ENCODE assay signal across 33 cellular contexts in genomic region chr1:55646181-55646580, GRCh38.
"Had no signal": no experiment of that assay in that cellular context is flagged by ENCODE, and none has a peak within 500 bp of the region (broad histone marks: within the 10 kb centered on the region; RNA-seq: fewer than 3 reads in every experiment).

No MANE protein-coding gene starts in this region.

- H3K4me1 ChIP-seq: body of pancreas, breast epithelium, Peyer's patch, SJCRH30 had no signal

- FAIRE-seq: astrocyte, TTC549 had no signal

- H3K4me3 ChIP-seq: adrenal gland, body of pancreas, breast epithelium, Peyer's patch, SJCRH30, SK-N-MC had no signal

- ATAC-seq: activated naive CD4-positive, alpha-beta T cell treated with anti-CD3 and anti-CD28 coated beads, Interleukin-2, amount 50 U/mL, for 72 hours; activated T-cell treated with anti-CD3 and anti-CD28 coated beads, Interleukin-2, amount 50 U/mL, for 4 hours; body of pancreas; PC-3 had no signal

- H3K36me3 ChIP-seq: adrenal gland, breast epithelium, Peyer's patch, SJCRH30 had no signal

- H3K9me3 ChIP-seq: adrenal gland, body of pancreas, breast epithelium, Peyer's patch, SJCRH30 had no signal

- DNase-seq: activated CD4-positive, alpha-beta memory T cell treated with anti-CD3 and anti-CD28 coated beads for 36 hours; activated CD4-positive, alpha-beta T cell treated with anti-CD3 and anti-CD28 coated beads, Interleukin-2, amount 50 U/mL, for 1 hour; activated CD8-positive, alpha-beta memory T cell treated with anti-CD3 and anti-CD28 coated beads, Interleukin-2, amount 50 U/mL, for 4 hours; activated gamma-delta T cell treated with Interleukin-2 at 50 U/mL for 16 hours; activated naive CD4-positive, alpha-beta T cell treated with anti-CD3 and anti-CD28 coated beads for 36 hours; activated T-cell treated with anti-CD3 and anti-CD28 coated beads for 4 hours; activated T-cell treated with anti-CD3 and anti-CD28 coated beads, Interleukin-2, amount 50 U/mL, for 4 hours; adrenal gland; body of pancreas; caudate nucleus; cerebellar nuclear complex; NCI-H1092 treated with DMSO at 0.1 percent for 48 hours; NCI-H1417; NCI-H146; NCI-H187; NCI-H2029 treated with DMSO at 0.1 percent for 48 hours; NCI-H2107; NCI-H226; NCI-H446 treated with DMSO at 0.1 percent for 48 hours; NCI-H524 treated with DMSO at 0.1 percent for 48 hours; NCI-H748 treated with DMSO at 0.1 percent for 48 hours; NK-92 treated with Interleukin-12 subunit alpha and Interleukin-12 subunit beta, amount 100 ng/mL, for 24 hours; PC-3; Peyer's patch; RPMI8226; SHP77; SJCRH30 had no signal

- H3K27me3 ChIP-seq: adrenal gland, body of pancreas, breast epithelium, Peyer's patch, SJCRH30 had no signal

- H3K4me2 ChIP-seq: KMS-11 had no signal

- H3K27ac ChIP-seq: adrenal gland, body of pancreas, KMS-11, Peyer's patch, SJCRH30, SK-N-MC had no signal

- H3K9ac ChIP-seq: KMS-11 had no signal
